In genomic region chr7:72783601-72784385, GRCh38 we compare ENCODE assay signal across 8 cellular contexts. TPM values are rescaled to one million over a fixed set of nuclear protein-coding genes. Genes with fewer than 3 reads are reported as not detected.
DNase-seq lines count a peak whose midpoint lies in the region; ATAC-seq, FAIRE-seq and TF ChIP-seq lines count a peak whose summit lies in the region.
"Not testable (repeated sequence)": the region's sequence is repeated elsewhere in the genome, so short reads cannot be mapped to it uniquely, and the experiment has no call there.

No MANE protein-coding gene starts in this region.

- H3K9me2 ChIP-seq in SK-N-SH = not testable (repeated sequence)

- 74% methylated on average over 4 of the region's 4 CpGs for WGBS in A549 (ENCODE audit: missing lambda C conversion rate)
- WGBS in SK-N-SH (ENCODE audit: low lambda C conversion rate) = 68% methylated on average over 4 of the region's 4 CpGs

- not testable (repeated sequence) for H3K27ac ChIP-seq in A549
- peak overlapping the region; percentile 11 to 70; a peak in 3 of 4 replicates for H3K27ac ChIP-seq in SK-N-SH (ENCODE audit: low read depth in 2 of 2, low read length in 1 of 2)

- ATAC-seq in A549 = peak; percentile 98

- TF ChIP-seq RAD21 in A549 (conservative IDR thresholded peaks at IDR 0.05 in 1 of 2, IDR thresholded peaks at IDR 0.05 in 1 of 2); SK-N-SH (IDR thresholded peaks at IDR 0.05; ENCODE audit: low read length): not testable (repeated sequence)

- peak in 1 of 2 experiments; percentile 59 for DNase-seq in A549 (ENCODE audit: low read depth in 1 of 2, low spot score in 1 of 2)
- not testable (repeated sequence) for DNase-seq in GM12891 (ENCODE audit: insufficient read length, low spot score)
- DNase-seq in NCI-H2171 treated with DMSO at 0.1 percent for 48 hours (lab: John Stamatoyannopoulos, UW) = peak; percentile 77
- DNase-seq in SK-N-SH = peak; percentile 25
- DNase-seq in bronchial epithelial cell (ENCODE audit: low read depth) = peak; percentile 73
- peak; percentile 16 for DNase-seq in fibroblast of the conjunctiva (ENCODE audit: low read depth)
- DNase-seq in kidney glomerular epithelial cell (lab: John Stamatoyannopoulos, UW) = peak; percentile 46
- DNase-seq in pulmonary artery endothelial cell (ENCODE audit: low read depth, low spot score) = peak; percentile 11

- H3K4me2 ChIP-seq in A549 = peak overlapping the region; percentile 40
- peak overlapping the region; percentile 26; the same call in 1 of the 2 replicates for H3K4me2 ChIP-seq in SK-N-SH

- H3K9ac ChIP-seq in SK-N-SH = peak overlapping the region; percentile 26; the same call in 1 of the 2 replicates

- not testable (repeated sequence) for H3K4me3 ChIP-seq in A549; SK-N-SH (ENCODE audit: low read depth in 2 of 2, low read length in 1 of 2); bronchial epithelial cell (ENCODE audit: low read depth, low read length)

- peaks cover 18% of the 10 kb centered on the region; the same call in 2 of the 3 replicates for H3K4me1 ChIP-seq in A549
- not testable (repeated sequence) for H3K4me1 ChIP-seq in SK-N-SH (ENCODE audit: control insufficient read depth in 1 of 2, insufficient read depth in 2 of 2, low read depth in 1 of 2, low read length in 1 of 2)

- CTCF ChIA-PET in A549 (lab: Yijun Ruan, JAX) = interaction anchor here (1.5 kb wide), 1 partner anchor 289 kb away, joined by 3 read pairs; no protein-coding TSS in a partner anchor
- CTCF ChIA-PET in SK-N-SH (lab: Yijun Ruan, JAX) = not testable (repeated sequence)

- not testable (repeated sequence) for H4K20me1 ChIP-seq in SK-N-SH (ENCODE audit: insufficient read depth)

- not testable (repeated sequence) for TF ChIP-seq EP300 in A549 (IDR thresholded peaks at IDR 0.05)
- peak in 1 of 2 experiments; percentile 63; a peak in 2 of 4 replicates for TF ChIP-seq EP300 in SK-N-SH (IDR thresholded peaks at IDR 0.05; ENCODE audit: borderline replicate concordance in 1 of 2, low read depth in 1 of 2, low read length in 1 of 2)

- not testable (repeated sequence) for H3K27me3 ChIP-seq in SK-N-SH (ENCODE audit: insufficient read depth); bronchial epithelial cell (ENCODE audit: control insufficient read depth, insufficient read depth, low read length)

- not testable (repeated sequence) for H3K79me2 ChIP-seq in SK-N-SH (ENCODE audit: insufficient read depth)

- FAIRE-seq in A549 (lab: Jason Lieb, UNC) = peak; percentile 18
- peak; percentile 43 for FAIRE-seq in GM12891 (lab: Jason Lieb, UNC)
- FAIRE-seq in bronchial epithelial cell (lab: Jason Lieb, UNC) = peak; percentile 28

- not testable (repeated sequence) for H3K9me3 ChIP-seq in A549, SK-N-SH

- not testable (repeated sequence) for H2AFZ ChIP-seq in SK-N-SH (ENCODE audit: low read depth)

- POLR2A ChIA-PET in A549 (lab: Yijun Ruan, JAX); SK-N-SH (lab: Yijun Ruan, JAX): not testable (repeated sequence)

- not testable (repeated sequence) for TF ChIP-seq POLR2A in A549 (IDR thresholded peaks at IDR 0.05; ENCODE audit: low read length); GM12891 (IDR thresholded peaks at IDR 0.05; ENCODE audit: low read depth, low read length)

- not testable (repeated sequence) for H3F3A ChIP-seq in SK-N-SH (replicated peaks; ENCODE audit: insufficient read depth)

- TF ChIP-seq CTCF in A549 (IDR thresholded peaks at IDR 0.05); SK-N-SH (IDR thresholded peaks at IDR 0.05); bronchial epithelial cell (IDR thresholded peaks at IDR 0.05; ENCODE audit: insufficient read depth, low read length, severe bottlenecking): not testable (repeated sequence)

- H3K36me3 ChIP-seq in SK-N-SH (replicated peaks in 1 of 2; ENCODE audit: control insufficient read depth in 1 of 2, insufficient read depth in 2 of 2, low read length in 1 of 2); bronchial epithelial cell (ENCODE audit: control insufficient read depth, insufficient read depth, low read length): not testable (repeated sequence)

TF ChIP-seq in A549, 52 proteins besides CTCF, POLR2A, EP300 and RAD21:
- TF ChIP-seq CEBPB (IDR thresholded peaks at IDR 0.05) (peak in 1 of 2 experiments; percentile 38; a peak in 1 of 4 replicates), HOXB5 (CRISPR knock-in tag; IDR thresholded peaks at IDR 0.05) (peak; percentile 59; the same call in 1 of the 2 replicates)

TF ChIP-seq in SK-N-SH, 30 proteins besides CTCF, POLR2A, EP300 and RAD21:
- peak; percentile 34; the same call in 1 of the 2 replicates for TF ChIP-seq NFIC (IDR thresholded peaks at IDR 0.05; ENCODE audit: borderline replicate concordance)
- peak; percentile 91 for TF ChIP-seq PBX3 (IDR thresholded peaks at IDR 0.05)
- TF ChIP-seq POLR2AphosphoS5 (IDR thresholded peaks at IDR 0.05; ENCODE audit: low read depth, low read length) = 0 out of 2 replicates have a peak, but pooled peaks have one; percentile 14
- 0 out of 2 replicates have a peak, but pooled peaks have one; percentile 18 for TF ChIP-seq GATA2 (CRISPR knock-in tag; IDR thresholded peaks at IDR 0.05)
- TF ChIP-seq TCF12 (IDR thresholded peaks at IDR 0.05) = peak; percentile 76

RNA-seq across cellular contexts. Expression of gene TYW1B, which starts 44.2 kb away (rescaled TPM):
- polyA plus RNA-seq in A549 (2011; rRNA removed) = 4.5 and 4.6 TPM in 2 replicates
- 1.7 and 2.0 TPM in 2 replicates for polyA plus RNA-seq in A549 (2012; cell fraction: cytosol; rRNA removed)
- 2.0 and 2.3 TPM in 2 replicates for polyA plus RNA-seq in A549 (2012; cell fraction: nucleus; rRNA removed)
- 2.5 to 2.8 TPM (median 2.7 TPM) in 3 replicates for polyA plus RNA-seq in A549 (2017; fragmentation: RNase III; extraction: RNeasy Plus Mini Kit Qiagen cat#74134 plus additional on column Dnase treatment)
- 5.2 and 5.4 TPM in 2 replicates for polyA minus RNA-seq in A549 (2011; rRNA and poly(A)+ RNA removed)
- 1.0 TPM for polyA plus RNA-seq in GM12891 (2012; ENCODE audit: low read depth, missing spikeins)
- polyA plus RNA-seq in SK-N-SH (2012; rRNA removed) = 1.4 and 1.8 TPM in 2 replicates
- 1.4 and 1.7 TPM in 2 replicates for polyA plus RNA-seq in SK-N-SH (2012; cell fraction: cytosol; rRNA removed)
- polyA plus RNA-seq in SK-N-SH (2012; cell fraction: nucleus; rRNA removed) = 1.6 and 3.4 TPM in 2 replicates
- total RNA-seq in bronchial epithelial cell = 2.6 and 3.2 TPM in 2 replicates
- 1.1 and 8.9 TPM in 2 replicates for total RNA-seq in pulmonary artery endothelial cell
